Comparison of ENCODE assay signal across 1 cellular context in the genomic region with DNA sequence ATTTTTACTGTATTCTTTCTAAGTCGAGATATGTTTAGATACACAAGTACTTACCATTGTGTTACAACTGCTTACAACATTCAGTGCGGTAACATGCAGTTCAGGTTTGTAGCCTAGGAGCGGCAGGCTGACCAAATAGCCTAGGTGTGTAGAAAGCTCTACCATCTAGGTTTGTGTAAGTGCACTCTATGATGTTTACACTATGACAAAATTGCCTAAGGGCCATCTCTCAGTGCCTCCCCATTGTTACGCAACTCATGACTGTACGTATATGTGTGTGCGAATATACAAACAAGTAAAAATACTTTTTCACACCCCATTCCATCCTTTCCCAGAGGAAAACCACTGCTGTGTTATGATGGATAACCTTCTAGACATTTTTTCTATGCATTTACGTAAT.
TF ChIP-seq lines count a peak whose summit lies in the region.

No MANE protein-coding gene starts in this region.

TF ChIP-seq in HepG2, 621 proteins besides CTCF, POLR2A, EP300 and RAD21 (continued from another document and continues in another):
- TF ChIP-seq, protein P1, sequence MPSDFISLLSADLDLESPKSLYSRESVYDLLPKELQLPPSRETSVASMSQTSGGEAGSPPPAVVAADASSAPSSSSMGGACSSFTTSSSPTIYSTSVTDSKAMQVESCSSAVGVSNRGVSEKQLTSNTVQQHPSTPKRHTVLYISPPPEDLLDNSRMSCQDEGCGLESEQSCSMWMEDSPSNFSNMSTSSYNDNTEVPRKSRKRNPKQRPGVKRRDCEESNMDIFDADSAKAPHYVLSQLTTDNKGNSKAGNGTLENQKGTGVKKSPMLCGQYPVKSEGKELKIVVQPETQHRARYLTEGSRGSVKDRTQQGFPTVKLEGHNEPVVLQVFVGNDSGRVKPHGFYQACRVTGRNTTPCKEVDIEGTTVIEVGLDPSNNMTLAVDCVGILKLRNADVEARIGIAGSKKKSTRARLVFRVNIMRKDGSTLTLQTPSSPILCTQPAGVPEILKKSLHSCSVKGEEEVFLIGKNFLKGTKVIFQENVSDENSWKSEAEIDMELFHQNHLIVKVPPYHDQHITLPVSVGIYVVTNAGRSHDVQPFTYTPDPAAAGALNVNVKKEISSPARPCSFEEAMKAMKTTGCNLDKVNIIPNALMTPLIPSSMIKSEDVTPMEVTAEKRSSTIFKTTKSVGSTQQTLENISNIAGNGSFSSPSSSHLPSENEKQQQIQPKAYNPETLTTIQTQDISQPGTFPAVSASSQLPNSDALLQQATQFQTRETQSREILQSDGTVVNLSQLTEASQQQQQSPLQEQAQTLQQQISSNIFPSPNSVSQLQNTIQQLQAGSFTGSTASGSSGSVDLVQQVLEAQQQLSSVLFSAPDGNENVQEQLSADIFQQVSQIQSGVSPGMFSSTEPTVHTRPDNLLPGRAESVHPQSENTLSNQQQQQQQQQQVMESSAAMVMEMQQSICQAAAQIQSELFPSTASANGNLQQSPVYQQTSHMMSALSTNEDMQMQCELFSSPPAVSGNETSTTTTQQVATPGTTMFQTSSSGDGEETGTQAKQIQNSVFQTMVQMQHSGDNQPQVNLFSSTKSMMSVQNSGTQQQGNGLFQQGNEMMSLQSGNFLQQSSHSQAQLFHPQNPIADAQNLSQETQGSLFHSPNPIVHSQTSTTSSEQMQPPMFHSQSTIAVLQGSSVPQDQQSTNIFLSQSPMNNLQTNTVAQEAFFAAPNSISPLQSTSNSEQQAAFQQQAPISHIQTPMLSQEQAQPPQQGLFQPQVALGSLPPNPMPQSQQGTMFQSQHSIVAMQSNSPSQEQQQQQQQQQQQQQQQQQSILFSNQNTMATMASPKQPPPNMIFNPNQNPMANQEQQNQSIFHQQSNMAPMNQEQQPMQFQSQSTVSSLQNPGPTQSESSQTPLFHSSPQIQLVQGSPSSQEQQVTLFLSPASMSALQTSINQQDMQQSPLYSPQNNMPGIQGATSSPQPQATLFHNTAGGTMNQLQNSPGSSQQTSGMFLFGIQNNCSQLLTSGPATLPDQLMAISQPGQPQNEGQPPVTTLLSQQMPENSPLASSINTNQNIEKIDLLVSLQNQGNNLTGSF (CRISPR knock-in tag; IDR thresholded peaks at IDR 0.05), result no peak
- no peak for TF ChIP-seq ATAD3A (CRISPR knock-in tag; IDR thresholded peaks at IDR 0.05)
- TF ChIP-seq ZKSCAN8 (CRISPR knock-in tag; IDR thresholded peaks at IDR 0.05; ENCODE audit: borderline replicate concordance), result no peak
- TF ChIP-seq, protein P2, sequence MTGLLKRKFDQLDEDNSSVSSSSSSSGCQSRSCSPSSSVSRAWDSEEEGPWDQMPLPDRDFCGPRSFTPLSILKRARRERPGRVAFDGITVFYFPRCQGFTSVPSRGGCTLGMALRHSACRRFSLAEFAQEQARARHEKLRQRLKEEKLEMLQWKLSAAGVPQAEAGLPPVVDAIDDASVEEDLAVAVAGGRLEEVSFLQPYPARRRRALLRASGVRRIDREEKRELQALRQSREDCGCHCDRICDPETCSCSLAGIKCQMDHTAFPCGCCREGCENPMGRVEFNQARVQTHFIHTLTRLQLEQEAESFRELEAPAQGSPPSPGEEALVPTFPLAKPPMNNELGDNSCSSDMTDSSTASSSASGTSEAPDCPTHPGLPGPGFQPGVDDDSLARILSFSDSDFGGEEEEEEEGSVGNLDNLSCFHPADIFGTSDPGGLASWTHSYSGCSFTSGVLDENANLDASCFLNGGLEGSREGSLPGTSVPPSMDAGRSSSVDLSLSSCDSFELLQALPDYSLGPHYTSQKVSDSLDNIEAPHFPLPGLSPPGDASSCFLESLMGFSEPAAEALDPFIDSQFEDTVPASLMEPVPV (CRISPR knock-in tag; IDR thresholded peaks at IDR 0.05), result no peak
- TF ChIP-seq, protein P3, sequence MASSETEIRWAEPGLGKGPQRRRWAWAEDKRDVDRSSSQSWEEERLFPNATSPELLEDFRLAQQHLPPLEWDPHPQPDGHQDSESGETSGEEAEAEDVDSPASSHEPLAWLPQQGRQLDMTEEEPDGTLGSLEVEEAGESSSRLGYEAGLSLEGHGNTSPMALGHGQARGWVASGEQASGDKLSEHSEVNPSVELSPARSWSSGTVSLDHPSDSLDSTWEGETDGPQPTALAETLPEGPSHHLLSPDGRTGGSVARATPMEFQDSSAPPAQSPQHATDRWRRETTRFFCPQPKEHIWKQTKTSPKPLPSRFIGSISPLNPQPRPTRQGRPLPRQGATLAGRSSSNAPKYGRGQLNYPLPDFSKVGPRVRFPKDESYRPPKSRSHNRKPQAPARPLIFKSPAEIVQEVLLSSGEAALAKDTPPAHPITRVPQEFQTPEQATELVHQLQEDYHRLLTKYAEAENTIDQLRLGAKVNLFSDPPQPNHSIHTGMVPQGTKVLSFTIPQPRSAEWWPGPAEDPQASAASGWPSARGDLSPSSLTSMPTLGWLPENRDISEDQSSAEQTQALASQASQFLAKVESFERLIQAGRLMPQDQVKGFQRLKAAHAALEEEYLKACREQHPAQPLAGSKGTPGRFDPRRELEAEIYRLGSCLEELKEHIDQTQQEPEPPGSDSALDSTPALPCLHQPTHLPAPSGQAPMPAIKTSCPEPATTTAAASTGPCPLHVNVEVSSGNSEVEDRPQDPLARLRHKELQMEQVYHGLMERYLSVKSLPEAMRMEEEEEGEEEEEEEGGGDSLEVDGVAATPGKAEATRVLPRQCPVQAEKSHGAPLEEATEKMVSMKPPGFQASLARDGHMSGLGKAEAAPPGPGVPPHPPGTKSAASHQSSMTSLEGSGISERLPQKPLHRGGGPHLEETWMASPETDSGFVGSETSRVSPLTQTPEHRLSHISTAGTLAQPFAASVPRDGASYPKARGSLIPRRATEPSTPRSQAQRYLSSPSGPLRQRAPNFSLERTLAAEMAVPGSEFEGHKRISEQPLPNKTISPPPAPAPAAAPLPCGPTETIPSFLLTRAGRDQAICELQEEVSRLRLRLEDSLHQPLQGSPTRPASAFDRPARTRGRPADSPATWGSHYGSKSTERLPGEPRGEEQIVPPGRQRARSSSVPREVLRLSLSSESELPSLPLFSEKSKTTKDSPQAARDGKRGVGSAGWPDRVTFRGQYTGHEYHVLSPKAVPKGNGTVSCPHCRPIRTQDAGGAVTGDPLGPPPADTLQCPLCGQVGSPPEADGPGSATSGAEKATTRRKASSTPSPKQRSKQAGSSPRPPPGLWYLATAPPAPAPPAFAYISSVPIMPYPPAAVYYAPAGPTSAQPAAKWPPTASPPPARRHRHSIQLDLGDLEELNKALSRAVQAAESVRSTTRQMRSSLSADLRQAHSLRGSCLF (CRISPR knock-in tag; IDR thresholded peaks at IDR 0.05; ENCODE audit: borderline replicate concordance), result no peak
- TF ChIP-seq, protein P4, sequence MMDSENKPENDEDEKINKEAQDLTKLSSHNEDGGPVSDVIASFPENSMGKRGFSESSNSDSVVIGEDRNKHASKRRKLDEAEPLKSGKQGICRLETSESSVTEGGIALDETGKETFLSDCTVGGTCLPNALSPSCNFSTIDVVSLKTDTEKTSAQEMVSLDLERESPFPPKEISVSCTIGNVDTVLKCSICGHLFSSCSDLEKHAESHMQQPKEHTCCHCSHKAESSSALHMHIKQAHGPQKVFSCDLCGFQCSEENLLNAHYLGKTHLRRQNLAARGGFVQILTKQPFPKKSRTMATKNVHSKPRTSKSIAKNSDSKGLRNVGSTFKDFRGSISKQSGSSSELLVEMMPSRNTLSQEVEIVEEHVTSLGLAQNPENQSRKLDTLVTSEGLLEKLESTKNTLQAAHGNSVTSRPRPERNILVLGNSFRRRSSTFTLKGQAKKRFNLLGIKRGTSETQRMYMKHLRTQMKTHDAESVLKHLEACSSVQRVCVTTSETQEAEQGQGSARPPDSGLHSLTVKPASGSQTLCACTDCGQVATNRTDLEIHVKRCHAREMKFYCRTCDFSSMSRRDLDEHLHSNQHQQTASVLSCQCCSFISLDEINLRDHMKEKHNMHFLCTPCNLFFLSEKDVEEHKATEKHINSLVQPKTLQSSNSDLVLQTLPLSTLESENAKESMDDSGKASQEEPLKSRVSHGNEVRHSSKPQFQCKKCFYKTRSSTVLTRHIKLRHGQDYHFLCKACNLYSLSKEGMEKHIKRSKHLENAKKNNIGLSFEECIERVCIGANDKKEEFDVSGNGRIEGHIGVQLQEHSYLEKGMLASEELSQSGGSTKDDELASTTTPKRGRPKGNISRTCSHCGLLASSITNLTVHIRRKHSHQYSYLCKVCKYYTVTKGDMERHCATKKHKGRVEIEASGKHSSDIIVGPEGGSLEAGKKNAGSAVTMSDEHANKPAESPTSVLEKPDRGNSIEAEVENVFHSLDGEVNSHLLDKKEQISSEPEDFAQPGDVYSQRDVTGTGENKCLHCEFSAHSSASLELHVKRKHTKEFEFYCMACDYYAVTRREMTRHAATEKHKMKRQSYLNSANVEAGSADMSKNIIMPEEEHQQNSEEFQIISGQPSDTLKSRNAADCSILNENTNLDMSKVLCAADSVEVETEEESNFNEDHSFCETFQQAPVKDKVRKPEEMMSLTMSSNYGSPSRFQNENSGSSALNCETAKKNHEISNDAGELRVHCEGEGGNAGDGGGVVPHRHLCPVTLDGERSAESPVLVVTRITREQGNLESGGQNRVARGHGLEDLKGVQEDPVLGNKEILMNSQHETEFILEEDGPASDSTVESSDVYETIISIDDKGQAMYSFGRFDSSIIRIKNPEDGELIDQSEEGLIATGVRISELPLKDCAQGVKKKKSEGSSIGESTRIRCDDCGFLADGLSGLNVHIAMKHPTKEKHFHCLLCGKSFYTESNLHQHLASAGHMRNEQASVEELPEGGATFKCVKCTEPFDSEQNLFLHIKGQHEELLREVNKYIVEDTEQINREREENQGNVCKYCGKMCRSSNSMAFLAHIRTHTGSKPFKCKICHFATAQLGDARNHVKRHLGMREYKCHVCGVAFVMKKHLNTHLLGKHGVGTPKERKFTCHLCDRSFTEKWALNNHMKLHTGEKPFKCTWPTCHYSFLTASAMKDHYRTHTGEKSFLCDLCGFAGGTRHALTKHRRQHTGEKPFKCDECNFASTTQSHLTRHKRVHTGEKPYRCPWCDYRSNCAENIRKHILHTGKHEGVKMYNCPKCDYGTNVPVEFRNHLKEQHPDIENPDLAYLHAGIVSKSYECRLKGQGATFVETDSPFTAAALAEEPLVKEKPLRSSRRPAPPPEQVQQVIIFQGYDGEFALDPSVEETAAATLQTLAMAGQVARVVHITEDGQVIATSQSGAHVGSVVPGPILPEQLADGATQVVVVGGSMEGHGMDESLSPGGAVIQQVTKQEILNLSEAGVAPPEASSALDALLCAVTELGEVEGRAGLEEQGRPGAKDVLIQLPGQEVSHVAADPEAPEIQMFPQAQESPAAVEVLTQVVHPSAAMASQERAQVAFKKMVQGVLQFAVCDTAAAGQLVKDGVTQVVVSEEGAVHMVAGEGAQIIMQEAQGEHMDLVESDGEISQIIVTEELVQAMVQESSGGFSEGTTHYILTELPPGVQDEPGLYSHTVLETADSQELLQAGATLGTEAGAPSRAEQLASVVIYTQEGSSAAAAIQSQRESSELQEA (CRISPR knock-in tag; IDR thresholded peaks at IDR 0.05; ENCODE audit: not compliant biosample characterization), result no peak
- TF ChIP-seq, protein P5, sequence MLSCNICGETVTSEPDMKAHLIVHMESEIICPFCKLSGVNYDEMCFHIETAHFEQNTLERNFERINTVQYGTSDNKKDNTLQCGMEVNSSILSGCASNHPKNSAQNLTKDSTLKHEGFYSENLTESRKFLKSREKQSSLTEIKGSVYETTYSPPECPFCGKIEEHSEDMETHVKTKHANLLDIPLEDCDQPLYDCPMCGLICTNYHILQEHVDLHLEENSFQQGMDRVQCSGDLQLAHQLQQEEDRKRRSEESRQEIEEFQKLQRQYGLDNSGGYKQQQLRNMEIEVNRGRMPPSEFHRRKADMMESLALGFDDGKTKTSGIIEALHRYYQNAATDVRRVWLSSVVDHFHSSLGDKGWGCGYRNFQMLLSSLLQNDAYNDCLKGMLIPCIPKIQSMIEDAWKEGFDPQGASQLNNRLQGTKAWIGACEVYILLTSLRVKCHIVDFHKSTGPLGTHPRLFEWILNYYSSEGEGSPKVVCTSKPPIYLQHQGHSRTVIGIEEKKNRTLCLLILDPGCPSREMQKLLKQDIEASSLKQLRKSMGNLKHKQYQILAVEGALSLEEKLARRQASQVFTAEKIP (CRISPR knock-in tag; IDR thresholded peaks at IDR 0.05; ENCODE audit: borderline replicate concordance), result no peak
- no peak for TF ChIP-seq KLF12 (CRISPR knock-in tag; IDR thresholded peaks at IDR 0.05; ENCODE audit: borderline replicate concordance)
- TF ChIP-seq, protein P6, sequence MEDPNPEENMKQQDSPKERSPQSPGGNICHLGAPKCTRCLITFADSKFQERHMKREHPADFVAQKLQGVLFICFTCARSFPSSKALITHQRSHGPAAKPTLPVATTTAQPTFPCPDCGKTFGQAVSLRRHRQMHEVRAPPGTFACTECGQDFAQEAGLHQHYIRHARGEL (CRISPR knock-in tag; IDR thresholded peaks at IDR 0.05), result no peak
- no peak for TF ChIP-seq PTBP1 (IDR thresholded peaks at IDR 0.05; ENCODE audit: low read depth, low read length, poor library complexity, severe bottlenecking)
- TF ChIP-seq, protein P7, sequence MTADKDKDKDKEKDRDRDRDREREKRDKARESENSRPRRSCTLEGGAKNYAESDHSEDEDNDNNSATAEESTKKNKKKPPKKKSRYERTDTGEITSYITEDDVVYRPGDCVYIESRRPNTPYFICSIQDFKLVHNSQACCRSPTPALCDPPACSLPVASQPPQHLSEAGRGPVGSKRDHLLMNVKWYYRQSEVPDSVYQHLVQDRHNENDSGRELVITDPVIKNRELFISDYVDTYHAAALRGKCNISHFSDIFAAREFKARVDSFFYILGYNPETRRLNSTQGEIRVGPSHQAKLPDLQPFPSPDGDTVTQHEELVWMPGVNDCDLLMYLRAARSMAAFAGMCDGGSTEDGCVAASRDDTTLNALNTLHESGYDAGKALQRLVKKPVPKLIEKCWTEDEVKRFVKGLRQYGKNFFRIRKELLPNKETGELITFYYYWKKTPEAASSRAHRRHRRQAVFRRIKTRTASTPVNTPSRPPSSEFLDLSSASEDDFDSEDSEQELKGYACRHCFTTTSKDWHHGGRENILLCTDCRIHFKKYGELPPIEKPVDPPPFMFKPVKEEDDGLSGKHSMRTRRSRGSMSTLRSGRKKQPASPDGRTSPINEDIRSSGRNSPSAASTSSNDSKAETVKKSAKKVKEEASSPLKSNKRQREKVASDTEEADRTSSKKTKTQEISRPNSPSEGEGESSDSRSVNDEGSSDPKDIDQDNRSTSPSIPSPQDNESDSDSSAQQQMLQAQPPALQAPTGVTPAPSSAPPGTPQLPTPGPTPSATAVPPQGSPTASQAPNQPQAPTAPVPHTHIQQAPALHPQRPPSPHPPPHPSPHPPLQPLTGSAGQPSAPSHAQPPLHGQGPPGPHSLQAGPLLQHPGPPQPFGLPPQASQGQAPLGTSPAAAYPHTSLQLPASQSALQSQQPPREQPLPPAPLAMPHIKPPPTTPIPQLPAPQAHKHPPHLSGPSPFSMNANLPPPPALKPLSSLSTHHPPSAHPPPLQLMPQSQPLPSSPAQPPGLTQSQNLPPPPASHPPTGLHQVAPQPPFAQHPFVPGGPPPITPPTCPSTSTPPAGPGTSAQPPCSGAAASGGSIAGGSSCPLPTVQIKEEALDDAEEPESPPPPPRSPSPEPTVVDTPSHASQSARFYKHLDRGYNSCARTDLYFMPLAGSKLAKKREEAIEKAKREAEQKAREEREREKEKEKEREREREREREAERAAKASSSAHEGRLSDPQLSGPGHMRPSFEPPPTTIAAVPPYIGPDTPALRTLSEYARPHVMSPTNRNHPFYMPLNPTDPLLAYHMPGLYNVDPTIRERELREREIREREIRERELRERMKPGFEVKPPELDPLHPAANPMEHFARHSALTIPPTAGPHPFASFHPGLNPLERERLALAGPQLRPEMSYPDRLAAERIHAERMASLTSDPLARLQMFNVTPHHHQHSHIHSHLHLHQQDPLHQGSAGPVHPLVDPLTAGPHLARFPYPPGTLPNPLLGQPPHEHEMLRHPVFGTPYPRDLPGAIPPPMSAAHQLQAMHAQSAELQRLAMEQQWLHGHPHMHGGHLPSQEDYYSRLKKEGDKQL (CRISPR knock-in tag; IDR thresholded peaks at IDR 0.05; ENCODE audit: low read depth), result no peak
- TF ChIP-seq ZNF343 (CRISPR knock-in tag; IDR thresholded peaks at IDR 0.05), result no peak
- no peak for TF ChIP-seq SYNCRIP (IDR thresholded peaks at IDR 0.05; ENCODE audit: insufficient read depth, low read depth, low read length)
